In genomic region chr1:203717120-203717519, GRCh38 we compare ENCODE assay signal across 8 cellular contexts. TPM values are rescaled to one million over a fixed set of nuclear protein-coding genes. Genes with fewer than 3 reads are reported as not detected.
"Had no signal": no experiment of that assay in that cellular context is flagged by ENCODE, and none has a peak within 500 bp of the region (broad histone marks: within the 10 kb centered on the region; RNA-seq: fewer than 3 reads in every experiment).

No MANE protein-coding gene starts in this region.

- H3K27ac ChIP-seq: HL-60, KMS-11 had no signal

- FAIRE-seq: HTR-8/SVneo had no signal

- H3K4me2 ChIP-seq: KMS-11 had no signal

- H3K9ac ChIP-seq: KMS-11 had no signal

- DNase-seq: IMR-90, KBM-7, KG1 had no signal

RNA-seq across cellular contexts. Expression of gene LAX1, which starts 47.9 kb away (rescaled TPM):
- total RNA-seq: HT-29, HT1080, IMR-90 had no signal
